Comparison of ENCODE assay signal across 10 cellular contexts in the genomic region with DNA sequence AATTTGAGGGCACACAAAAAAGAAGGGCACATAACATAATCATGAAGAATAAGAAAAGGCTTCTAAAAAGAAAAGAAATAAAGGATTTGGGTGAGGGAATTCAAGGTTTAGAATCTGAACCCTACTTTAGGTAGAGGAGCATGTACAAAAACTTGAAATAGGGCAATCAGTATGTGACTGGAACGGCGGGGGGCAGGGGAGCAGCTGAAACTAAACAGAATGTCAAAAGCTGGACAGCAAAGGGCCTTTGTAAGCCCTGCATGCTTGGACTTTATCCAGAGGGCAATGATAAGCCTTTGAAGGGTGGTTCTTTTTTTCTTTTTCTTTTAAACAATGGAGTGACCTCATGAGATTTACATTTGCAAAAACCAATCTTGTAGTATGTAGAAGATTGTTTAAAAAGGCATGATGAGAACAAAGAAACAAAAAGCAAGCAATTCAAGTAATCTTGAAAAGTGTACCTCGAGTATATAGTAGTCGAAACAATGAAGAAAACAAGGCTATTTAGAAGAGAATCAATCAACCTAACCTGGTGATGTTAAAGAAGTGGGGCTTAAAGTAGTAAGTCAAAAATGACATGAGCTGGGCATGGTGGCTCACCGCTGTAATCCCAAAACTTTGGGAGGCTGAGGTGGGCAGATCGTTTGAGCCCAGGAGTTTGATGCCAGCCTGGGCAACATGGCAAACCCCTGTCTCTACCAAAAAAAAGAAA. TPM values are rescaled to one million over a fixed set of nuclear protein-coding genes. Genes with fewer than 3 reads are reported as not detected.
DNase-seq lines count a peak whose midpoint lies in the region; ATAC-seq and TF ChIP-seq lines count a peak whose summit lies in the region.
"Had no signal": no experiment of that assay in that cellular context is flagged by ENCODE, and none has a peak within 500 bp of the region (broad histone marks: within the 10 kb centered on the region; RNA-seq: fewer than 3 reads in every experiment).

No MANE protein-coding gene starts in this region.

- no peaks in the 10 kb centered on the region for H3K9me3 Mint-ChIP-seq in activated CD4-positive, alpha-beta memory T cell treated with anti-CD3 and anti-CD28 coated beads for 36 hours
- H3K9me3 Mint-ChIP-seq: CD4-positive, CD25-positive, alpha-beta regulatory T cell had no signal

- H3K27ac Mint-ChIP-seq in activated CD4-positive, alpha-beta memory T cell treated with anti-CD3 and anti-CD28 coated beads for 36 hours = no peak overlapping the region

- DNase-seq in AG08396 (ENCODE audit: low spot score) = peak; percentile 18
- peak; percentile 32 for DNase-seq in NCI-H226
- peak; percentile 19 for DNase-seq in fibroblast of mammary gland (ENCODE audit: low read depth)
- peak; percentile 51 for DNase-seq in midbrain (lab: John Stamatoyannopoulos, UW)
- no peak for DNase-seq in activated CD4-positive, alpha-beta memory T cell treated with anti-CD3 and anti-CD28 coated beads for 36 hours
- DNase-seq in NK-92 treated with Interleukin-12 subunit alpha and Interleukin-12 subunit beta, amount 100 ng/mL, for 24 hours (lab: John Stamatoyannopoulos, UW) = no peak
- no peak for DNase-seq in omental fat pad (ENCODE audit: low spot score)
- DNase-seq in NCI-H146 (lab: John Stamatoyannopoulos, UW) = no peak
- DNase-seq: CD4-positive, CD25-positive, alpha-beta regulatory T cell; NCI-H2107 had no signal

- H3K36me3 Mint-ChIP-seq in activated CD4-positive, alpha-beta memory T cell treated with anti-CD3 and anti-CD28 coated beads for 36 hours = peaks cover 1% of the 10 kb centered on the region

- no peak for TF ChIP-seq CTCF in fibroblast of mammary gland (conservative IDR thresholded peaks at IDR 0.05; ENCODE audit: control insufficient read depth, insufficient read depth, low read depth, low read length)
- no peak for TF ChIP-seq CTCF in omental fat pad (IDR thresholded peaks at IDR 0.05)

- H3K4me1 Mint-ChIP-seq in activated CD4-positive, alpha-beta memory T cell treated with anti-CD3 and anti-CD28 coated beads for 36 hours (ENCODE audit: low read depth) = peaks cover 61% of the 10 kb centered on the region

- intact Hi-C loops in activated CD4-positive, alpha-beta memory T cell treated with anti-CD3 and anti-CD28 coated beads for 36 hours (cut with micrococcal nuclease) = no loop called here

- no peak overlapping the region for H3K4me3 ChIP-seq in fibroblast of mammary gland (ENCODE audit: control insufficient read depth, low read depth, low read length)

- H3K4me3 Mint-ChIP-seq in activated CD4-positive, alpha-beta memory T cell treated with anti-CD3 and anti-CD28 coated beads for 36 hours = no peak overlapping the region

- POLR2A ChIA-PET in activated CD4-positive, alpha-beta memory T cell treated with anti-CD3 and anti-CD28 coated beads for 36 hours (lab: Charles Lee) = no interaction called here

- CTCF ChIA-PET in activated CD4-positive, alpha-beta memory T cell treated with anti-CD3 and anti-CD28 coated beads for 36 hours (lab: Charles Lee) = interaction anchor here (0.6 kb wide), 1 partner anchor 106 kb away, joined by 3 read pairs; no protein-coding TSS in a partner anchor

- ATAC-seq in omental fat pad (ENCODE audit: low FRiP score) = no peak

- H3K27me3 Mint-ChIP-seq in activated CD4-positive, alpha-beta memory T cell treated with anti-CD3 and anti-CD28 coated beads for 36 hours = no peaks in the 10 kb centered on the region
- H3K27me3 Mint-ChIP-seq: CD4-positive, CD25-positive, alpha-beta regulatory T cell had no signal

RNA-seq across cellular contexts. Expression of gene ANKFY1, which starts 46.7 kb away (rescaled TPM):
- 10 to 100 TPM; 34.6 to 40.5 TPM for total RNA-seq in activated CD4-positive, alpha-beta memory T cell treated with anti-CD3 and anti-CD28 coated beads for 36 hours
- 10 to 100 TPM; 34.2 to 59.0 (median 40.6) TPM for total RNA-seq in omental fat pad

RNA-seq across cellular contexts. Expression of gene UBE2G1, which starts 56.0 kb away (rescaled TPM):
- 10 to 100 TPM; 54.4 to 57.6 TPM for total RNA-seq in activated CD4-positive, alpha-beta memory T cell treated with anti-CD3 and anti-CD28 coated beads for 36 hours
- total RNA-seq in omental fat pad = 10 to 100 TPM; 34.7 to 45.6 (median 40.3) TPM

Comparison
In these comparisons a context has a peak if more than half of its experiments do, and no peak if none do; other contexts are left out.
1. DNase-seq: peak in AG08396 (single experiment), NCI-H226 (single experiment), fibroblast of mammary gland (single experiment) and midbrain (single experiment); none in activated CD4-positive, alpha-beta memory T cell treated with anti-CD3 and anti-CD28 coated beads for 36 hours (single experiment), NK-92 treated with Interleukin-12 subunit alpha and Interleukin-12 subunit beta, amount 100 ng/mL, for 24 hours (single experiment), omental fat pad (single experiment) and NCI-H146 (single experiment).